In the genomic region with DNA sequence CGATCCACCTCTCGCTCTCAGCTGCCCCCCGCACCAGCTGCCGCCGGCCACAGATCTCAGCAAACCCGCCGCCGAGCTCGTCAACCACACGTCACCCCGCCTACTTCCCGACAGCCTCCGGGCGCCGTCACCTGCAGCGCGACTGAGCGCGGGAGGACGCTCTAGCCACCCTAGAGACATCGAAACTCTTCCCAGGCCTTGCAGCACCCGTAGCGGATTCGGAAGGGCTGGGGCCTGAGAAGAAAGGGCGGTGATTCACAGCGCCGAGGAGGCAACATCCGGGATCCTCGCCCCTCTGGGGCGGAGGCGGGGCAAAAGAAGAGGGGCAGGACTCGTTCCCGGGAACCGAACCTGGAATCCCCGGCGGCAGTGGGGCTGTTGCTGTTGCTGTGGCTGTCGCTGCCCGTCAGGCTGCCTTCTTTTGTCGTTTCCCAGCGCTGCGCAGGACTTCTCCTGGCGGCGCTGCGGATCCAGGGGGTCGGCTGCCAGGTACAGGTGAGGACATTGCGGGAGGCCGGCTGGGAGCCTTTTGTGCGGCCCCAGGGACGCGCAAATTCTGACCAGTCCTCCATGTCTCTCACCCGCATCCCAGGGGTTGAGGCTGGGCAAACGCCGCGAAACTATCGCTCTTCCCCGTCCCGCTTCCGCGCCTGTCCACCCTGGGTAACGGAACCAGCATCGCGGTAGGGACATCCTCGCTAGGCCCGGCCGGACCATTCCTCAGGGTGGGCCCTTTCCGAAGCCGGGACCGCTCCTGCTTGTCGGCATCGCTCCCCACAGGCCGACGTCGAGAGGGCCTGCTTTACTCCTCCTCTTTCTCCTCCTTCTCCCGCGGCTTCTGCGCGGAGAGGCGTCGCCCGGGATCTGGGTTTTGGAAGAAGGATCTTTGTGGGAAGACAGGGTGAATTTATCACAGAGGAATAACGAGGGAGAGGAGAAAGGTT, we compare ENCODE assay signal across 8 cellular contexts. TPM values are rescaled to one million over a fixed set of nuclear protein-coding genes. Genes with fewer than 3 reads are reported as not detected.
DNase-seq lines count a peak whose midpoint lies in the region; ATAC-seq and TF ChIP-seq lines count a peak whose summit lies in the region.

A gene (plus strand): TSS at position 331 of the 944 bp plus-strand sequence. CDS start 9,443 bp downstream, outside the sequence.
A gene with protein sequence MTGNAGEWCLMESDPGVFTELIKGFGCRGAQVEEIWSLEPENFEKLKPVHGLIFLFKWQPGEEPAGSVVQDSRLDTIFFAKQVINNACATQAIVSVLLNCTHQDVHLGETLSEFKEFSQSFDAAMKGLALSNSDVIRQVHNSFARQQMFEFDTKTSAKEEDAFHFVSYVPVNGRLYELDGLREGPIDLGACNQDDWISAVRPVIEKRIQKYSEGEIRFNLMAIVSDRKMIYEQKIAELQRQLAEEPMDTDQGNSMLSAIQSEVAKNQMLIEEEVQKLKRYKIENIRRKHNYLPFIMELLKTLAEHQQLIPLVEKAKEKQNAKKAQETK (minus strand): TSS at position 79 of the 944 bp plus-strand sequence. CDS start 100 bp downstream, outside the sequence.

- no peaks in the 10 kb centered on the region for H3K27me3 ChIP-seq in right atrium auricular region
- no peaks in the 10 kb centered on the region for H3K27me3 ChIP-seq in uterus

- ATAC-seq in GM18499 (IDR thresholded peaks at IDR 0.05; ENCODE audit: insufficient read depth, unreplicated experiment), result peak; percentile 90
- ATAC-seq in HG02943 (IDR thresholded peaks at IDR 0.05; ENCODE audit: low read depth, unreplicated experiment), result peak; percentile 93

- H3K36me3 ChIP-seq in right atrium auricular region, result no peaks in the 10 kb centered on the region
- H3K36me3 ChIP-seq in uterus, result no peaks in the 10 kb centered on the region

- peak; percentile 74 to 84 for TF ChIP-seq POLR2A in uterus (IDR thresholded peaks at IDR 0.05)

- DNase-seq in NCI-H187 treated with DMSO at 0.1 percent for 48 hours (lab: John Stamatoyannopoulos, UW) (peak; percentile 98), anterior cingulate cortex (lab: John Stamatoyannopoulos, UW) (peak; percentile 84 to 98 (median 96)), right atrium auricular region (ENCODE audit: low spot score) (peak; percentile 96), pulmonary artery endothelial cell (ENCODE audit: low read depth, low spot score) (peak; percentile 95), uterus (peak; percentile 96)

- TF ChIP-seq CTCF in right atrium auricular region (IDR thresholded peaks at IDR 0.05), result peak in 1 of 2 donors; percentile 29
- peak in 2 of 4 experiments; percentile 22 to 59 for TF ChIP-seq CTCF in uterus (IDR thresholded peaks at IDR 0.05)

- H3K27ac ChIP-seq in right atrium auricular region, result peak within 1 kb of the TSS; percentile 98 to 99
- H3K27ac ChIP-seq in uterus, result peak within 1 kb of the TSS; percentile 93 to 95

- H3K9me3 ChIP-seq in right atrium auricular region, result no peaks in the 10 kb centered on the region
- no peaks in the 10 kb centered on the region for H3K9me3 ChIP-seq in uterus

- intact Hi-C loops in T-helper 2 cell treated with Interferon-gamma antibody and Interleukin-4, amounts not matched to agents 100 ng/mL and 5 ng/mL, for 36 hours (cut with micrococcal nuclease), result loop anchor here (1.0 to 10.0 kb wide), 6 partner anchors 46 to 543 kb away; a partner anchor contains a TSS
- intact Hi-C loops in uterus (cut with DNase I; ENCODE audit: low total_unique reads), result loop anchor here (10.0 kb wide), 1 partner anchor 45 kb away; a partner anchor contains a TSS

- H3K4me1 ChIP-seq in right atrium auricular region, result peaks cover 0 to 40% of the 10 kb centered on the region in 2 donors
- peaks cover 0 to 4% of the 10 kb centered on the region in 2 donors for H3K4me1 ChIP-seq in uterus

- peak within 1 kb of the TSS; percentile 84 to 90 for H3K4me3 ChIP-seq in right atrium auricular region
- peak within 1 kb of the TSS; percentile 63 to 80 for H3K4me3 ChIP-seq in uterus

RNA-seq across cellular contexts. Expression of the first gene that starts in this region (rescaled TPM):
- 53.0 and 54.7 TPM in 2 replicates for total RNA-seq in T-helper 2 cell treated with Interferon-gamma antibody and Interleukin-4, amounts not matched to agents 100 ng/mL and 5 ng/mL, for 36 hours
- total RNA-seq in right atrium auricular region (10 to 100 TPM; 58.9 to 64.4 TPM), pulmonary artery endothelial cell (144 and 213 TPM in 2 replicates), uterus (100 to 1,000 TPM in 2 of 4 donors, 10 to 100 TPM in 2; 68.9 to 290 (median 98.1) TPM)

RNA-seq across cellular contexts. Expression of the second gene that starts in this region (rescaled TPM):
- 60.1 TPM in 2 replicates for total RNA-seq in T-helper 2 cell treated with Interferon-gamma antibody and Interleukin-4, amounts not matched to agents 100 ng/mL and 5 ng/mL, for 36 hours
- total RNA-seq in right atrium auricular region (10 to 100 TPM; 18.9 to 32.9 TPM), pulmonary artery endothelial cell (32.5 and 36.3 TPM in 2 replicates), uterus (10 to 100 TPM in 3 of 4 donors, 1 to 10 TPM in 1; 7.4 to 40.9 (median 23.1) TPM)

Comparison
In these comparisons a context has a peak if more than half of its experiments do, and no peak if none do; other contexts are left out.
1. Peak in every context shown above with its lines: DNase-seq, ATAC-seq, H3K4me3 ChIP-seq and H3K27ac ChIP-seq.